1 cellular context compared by ENCODE assay signal in the genomic region with DNA sequence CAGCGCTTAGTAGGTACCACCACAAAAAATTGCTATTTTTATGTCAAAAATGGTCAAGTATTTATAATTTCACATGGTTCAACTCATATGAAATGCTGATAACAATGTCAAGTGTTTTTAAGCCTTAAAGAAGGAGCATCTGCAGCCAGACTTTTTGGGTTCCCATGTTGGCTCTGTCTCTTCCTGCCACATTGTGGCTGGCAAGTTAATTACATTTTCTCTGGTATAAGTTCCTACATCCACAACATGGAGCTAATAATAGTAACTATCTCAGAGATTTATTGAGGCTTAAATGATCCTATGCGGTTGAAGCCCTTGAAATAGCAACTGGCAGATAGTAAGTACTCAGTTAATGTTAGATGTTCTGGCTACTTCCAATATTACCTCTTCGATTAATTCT.
TF ChIP-seq lines count a peak whose summit lies in the region.

No MANE protein-coding gene starts in this region.

TF ChIP-seq in SK-N-SH, 30 proteins besides CTCF, POLR2A, EP300 and RAD21 (continued from another document):
- TF ChIP-seq, protein P1, sequence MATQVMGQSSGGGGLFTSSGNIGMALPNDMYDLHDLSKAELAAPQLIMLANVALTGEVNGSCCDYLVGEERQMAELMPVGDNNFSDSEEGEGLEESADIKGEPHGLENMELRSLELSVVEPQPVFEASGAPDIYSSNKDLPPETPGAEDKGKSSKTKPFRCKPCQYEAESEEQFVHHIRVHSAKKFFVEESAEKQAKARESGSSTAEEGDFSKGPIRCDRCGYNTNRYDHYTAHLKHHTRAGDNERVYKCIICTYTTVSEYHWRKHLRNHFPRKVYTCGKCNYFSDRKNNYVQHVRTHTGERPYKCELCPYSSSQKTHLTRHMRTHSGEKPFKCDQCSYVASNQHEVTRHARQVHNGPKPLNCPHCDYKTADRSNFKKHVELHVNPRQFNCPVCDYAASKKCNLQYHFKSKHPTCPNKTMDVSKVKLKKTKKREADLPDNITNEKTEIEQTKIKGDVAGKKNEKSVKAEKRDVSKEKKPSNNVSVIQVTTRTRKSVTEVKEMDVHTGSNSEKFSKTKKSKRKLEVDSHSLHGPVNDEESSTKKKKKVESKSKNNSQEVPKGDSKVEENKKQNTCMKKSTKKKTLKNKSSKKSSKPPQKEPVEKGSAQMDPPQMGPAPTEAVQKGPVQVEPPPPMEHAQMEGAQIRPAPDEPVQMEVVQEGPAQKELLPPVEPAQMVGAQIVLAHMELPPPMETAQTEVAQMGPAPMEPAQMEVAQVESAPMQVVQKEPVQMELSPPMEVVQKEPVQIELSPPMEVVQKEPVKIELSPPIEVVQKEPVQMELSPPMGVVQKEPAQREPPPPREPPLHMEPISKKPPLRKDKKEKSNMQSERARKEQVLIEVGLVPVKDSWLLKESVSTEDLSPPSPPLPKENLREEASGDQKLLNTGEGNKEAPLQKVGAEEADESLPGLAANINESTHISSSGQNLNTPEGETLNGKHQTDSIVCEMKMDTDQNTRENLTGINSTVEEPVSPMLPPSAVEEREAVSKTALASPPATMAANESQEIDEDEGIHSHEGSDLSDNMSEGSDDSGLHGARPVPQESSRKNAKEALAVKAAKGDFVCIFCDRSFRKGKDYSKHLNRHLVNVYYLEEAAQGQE (IDR thresholded peaks at IDR 0.05; ENCODE audit: low read depth, low read length), result no peak
- TF ChIP-seq, protein P2, sequence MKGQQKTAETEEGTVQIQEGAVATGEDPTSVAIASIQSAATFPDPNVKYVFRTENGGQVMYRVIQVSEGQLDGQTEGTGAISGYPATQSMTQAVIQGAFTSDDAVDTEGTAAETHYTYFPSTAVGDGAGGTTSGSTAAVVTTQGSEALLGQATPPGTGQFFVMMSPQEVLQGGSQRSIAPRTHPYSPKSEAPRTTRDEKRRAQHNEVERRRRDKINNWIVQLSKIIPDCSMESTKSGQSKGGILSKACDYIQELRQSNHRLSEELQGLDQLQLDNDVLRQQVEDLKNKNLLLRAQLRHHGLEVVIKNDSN (IDR thresholded peaks at IDR 0.05; ENCODE audit: borderline replicate concordance, low read depth), result no peak
- TF ChIP-seq ELF1 (IDR thresholded peaks at IDR 0.05) (no peak), GATA2 (CRISPR knock-in tag; IDR thresholded peaks at IDR 0.05) (no peak), GABPA (IDR thresholded peaks at IDR 0.05; ENCODE audit: low read depth) (no peak), RXRA (IDR thresholded peaks at IDR 0.05; ENCODE audit: borderline replicate concordance, low read depth) (no peak), TEAD4 (IDR thresholded peaks at IDR 0.05; ENCODE audit: borderline replicate concordance, insufficient read depth) (no peak)
